ENCODE assay signal across 39 cellular contexts in genomic region chr3:161455962-161456361, GRCh38. TPM values are rescaled to one million over a fixed set of nuclear protein-coding genes. Genes with fewer than 3 reads are reported as not detected.
"Had no signal": no experiment of that assay in that cellular context is flagged by ENCODE, and none has a peak within 500 bp of the region (broad histone marks: within the 10 kb centered on the region; RNA-seq: fewer than 3 reads in every experiment).

No MANE protein-coding gene starts in this region.

- H3K36me3 ChIP-seq: adrenal gland, ascending aorta, brain microvascular endothelial cell, breast epithelium, cardiac muscle cell had no signal

- H3K9me3 ChIP-seq: adrenal gland, ascending aorta, body of pancreas, breast epithelium had no signal

- H3K27ac ChIP-seq: adrenal gland, ascending aorta, body of pancreas, brain microvascular endothelial cell, breast epithelium, cardiac muscle cell had no signal

- H3K4me3 ChIP-seq: adrenal gland, ascending aorta, body of pancreas, breast epithelium, cardiac muscle cell had no signal

- ATAC-seq: activated naive CD4-positive, alpha-beta T cell treated with anti-CD3 and anti-CD28 coated beads, Interleukin-2, amount 50 U/mL, for 72 hours; activated naive CD8-positive, alpha-beta T cell treated with anti-CD3 and anti-CD28 coated beads, Interleukin-2, amount 50 U/mL, for 24 hours; activated T-cell treated with anti-CD3 and anti-CD28 coated beads, Interleukin-2, amount 50 U/mL, for 4 hours; activated T-cell treated with anti-CD3 and anti-CD28 coated beads, Interleukin-2, amount 50 U/mL, for 72 hours; activated T-helper 17 cell treated with anti-CD3 and anti-CD28 coated beads, Interleukin-2, amount 50 U/mL, for 72 hours; body of pancreas had no signal

- DNase-seq: activated effector memory CD4-positive, alpha-beta T cell treated with anti-CD3 and anti-CD28 coated beads, Interleukin-2, amount 50 U/mL, for 16 hours; activated effector memory CD4-positive, alpha-beta T cell treated with Interleukin-2 at 50 U/mL for 16 hours; activated gamma-delta T cell; activated gamma-delta T cell treated with Interleukin-2 at 50 U/mL for 16 hours; activated naive CD4-positive, alpha-beta T cell; activated naive CD4-positive, alpha-beta T cell treated with anti-CD3 and anti-CD28 coated beads for 36 hours; activated naive CD4-positive, alpha-beta T cell treated with anti-CD3 and anti-CD28 coated beads, Interleukin-2, amount 10 ng/mL, durations not matched to agents 7 days and 5 days; activated naive CD4-positive, alpha-beta T cell treated with anti-CD3 and anti-CD28 coated beads, Interleukin-2, amount 50 U/mL, for 16 hours; activated naive CD4-positive, alpha-beta T cell treated with Interleukin-2 at 50 U/mL for 16 hours; activated naive CD8-positive, alpha-beta T cell treated with anti-CD3 and anti-CD28 coated beads for 36 hours; activated naive CD8-positive, alpha-beta T cell treated with anti-CD3 and anti-CD28 coated beads, Interleukin-2, amount 10 ng/mL, durations not matched to agents 7 days and 5 days; activated naive CD8-positive, alpha-beta T cell treated with anti-CD3 and anti-CD28 coated beads, Interleukin-2, amount 50 U/mL, for 24 hours; activated T-cell treated with anti-CD3 and anti-CD28 coated beads, Interleukin-2, amount 50 U/mL, for 1 hour; activated T-cell treated with anti-CD3 and anti-CD28 coated beads, Interleukin-2, amount 50 U/mL, for 24 hours; activated T-cell treated with anti-CD3 and anti-CD28 coated beads, Interleukin-2, amount 50 U/mL, for 4 hours; activated T-cell treated with anti-CD3 and anti-CD28 coated beads, Interleukin-2, amount 50 U/mL, for 48 hours; activated T-cell treated with anti-CD3 and anti-CD28 coated beads, Interleukin-2, amount 50 U/mL, for 72 hours; adrenal gland; amniotic stem cell; amygdala; anterior cingulate cortex; aorta; body of pancreas; brain microvascular endothelial cell; central memory CD4-positive, alpha-beta T cell; cerebellar nuclear complex had no signal

- H3K27me3 ChIP-seq: adrenal gland, ascending aorta, body of pancreas, brain microvascular endothelial cell, breast epithelium, cardiac muscle cell had no signal

- H3K4me1 ChIP-seq: adrenal gland, ascending aorta, body of pancreas, breast epithelium had no signal

RNA-seq across cellular contexts. Expression of gene OTOL1, which starts 40.6 kb away (rescaled TPM):
- total RNA-seq: activated naive CD4-positive, alpha-beta T cell treated with anti-CD3 and anti-CD28 coated beads for 36 hours; activated naive CD4-positive, alpha-beta T cell treated with anti-CD3 and anti-CD28 coated beads, Interleukin-2, amount 50 U/mL, for 72 hours; activated naive CD8-positive, alpha-beta T cell treated with anti-CD3 and anti-CD28 coated beads for 36 hours; activated naive CD8-positive, alpha-beta T cell treated with anti-CD3 and anti-CD28 coated beads, Interleukin-2, amount 10 ng/mL, durations not matched to agents 7 days and 5 days; activated T-cell treated with anti-CD3 and anti-CD28 coated beads, Interleukin-2, amount 50 U/mL, for 4 hours; activated T-cell treated with anti-CD3 and anti-CD28 coated beads, Interleukin-2, amount 50 U/mL, for 72 hours; activated T-helper 1 cell treated with anti-CD3 and anti-CD28 coated beads, Interleukin-12 subunit alpha, Interleukin-12 subunit beta, Interleukin-2, Interleukin-4 antibody, amounts not matched to agents 30 ng/mL and 10 ng/mL and 1 ng/mL, durations not matched to agents 14 hours and 24 hours and 36 hours; activated T-helper 17 cell treated with anti-CD3 and anti-CD28 coated beads, Interleukin-2, amount 50 U/mL, for 72 hours; activated T-helper 2 cell treated with anti-CD3 and anti-CD28 coated beads, Interferon-gamma antibody, Interleukin-2, Interleukin-4, amounts not matched to agents 10 μg/mL and 5 μg/mL and 100 μg/mL, durations not matched to agents 14 hours and 24 hours and 36 hours; adrenal gland; aorta; ascending aorta; astrocyte; body of pancreas; breast epithelium; bronchial epithelial cell; cardiac muscle cell; cardiac septum; cerebellum; chondrocyte had no signal
- polyA plus RNA-seq: adipose tissue, adrenal gland, aorta, cardiac muscle cell had no signal
